Comparison of ENCODE assay signal across 1 cellular context in the genomic region with DNA sequence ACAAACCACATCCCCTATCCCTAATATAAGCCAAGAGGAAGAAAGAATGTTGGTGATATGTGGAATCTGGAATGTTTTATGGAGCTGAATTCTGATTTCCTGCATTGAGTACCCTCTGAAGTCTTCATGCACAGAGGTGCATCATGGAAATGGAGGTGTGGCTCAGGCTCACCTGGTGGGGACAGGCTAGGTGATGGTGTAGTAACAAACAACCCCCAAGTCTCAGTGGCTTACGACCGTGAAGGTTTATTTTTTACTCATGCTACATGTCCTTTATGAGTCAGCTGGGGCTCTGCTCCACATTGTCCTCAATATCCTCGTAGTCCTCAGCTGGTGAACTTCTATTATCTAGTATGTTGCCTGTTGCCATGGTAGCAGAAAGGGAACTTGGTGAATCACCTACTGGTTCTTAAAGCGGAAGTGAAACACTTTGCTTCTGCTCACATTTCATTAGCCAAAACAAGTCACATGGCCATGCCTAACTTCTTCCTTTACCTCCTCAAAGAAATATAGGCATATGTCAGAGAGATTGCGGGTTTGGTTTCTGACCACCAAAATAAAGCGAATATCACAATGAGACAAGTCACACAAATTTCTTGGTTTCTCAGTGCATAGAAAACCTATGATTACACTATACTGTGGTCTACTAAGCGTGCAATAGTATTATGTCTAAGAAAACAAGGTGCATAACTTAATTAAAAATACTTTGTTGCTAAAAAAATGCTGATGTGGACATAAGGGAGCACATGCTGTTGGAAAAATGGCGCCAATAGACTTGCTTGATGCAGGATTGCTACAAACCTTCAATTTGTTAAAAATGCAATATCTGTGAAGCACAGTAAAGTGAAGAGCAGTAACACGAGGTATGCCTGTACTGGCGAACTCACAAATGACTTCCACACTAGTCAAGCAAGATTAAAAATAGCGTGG.
TF ChIP-seq lines count a peak whose summit lies in the region.

A gene with protein sequence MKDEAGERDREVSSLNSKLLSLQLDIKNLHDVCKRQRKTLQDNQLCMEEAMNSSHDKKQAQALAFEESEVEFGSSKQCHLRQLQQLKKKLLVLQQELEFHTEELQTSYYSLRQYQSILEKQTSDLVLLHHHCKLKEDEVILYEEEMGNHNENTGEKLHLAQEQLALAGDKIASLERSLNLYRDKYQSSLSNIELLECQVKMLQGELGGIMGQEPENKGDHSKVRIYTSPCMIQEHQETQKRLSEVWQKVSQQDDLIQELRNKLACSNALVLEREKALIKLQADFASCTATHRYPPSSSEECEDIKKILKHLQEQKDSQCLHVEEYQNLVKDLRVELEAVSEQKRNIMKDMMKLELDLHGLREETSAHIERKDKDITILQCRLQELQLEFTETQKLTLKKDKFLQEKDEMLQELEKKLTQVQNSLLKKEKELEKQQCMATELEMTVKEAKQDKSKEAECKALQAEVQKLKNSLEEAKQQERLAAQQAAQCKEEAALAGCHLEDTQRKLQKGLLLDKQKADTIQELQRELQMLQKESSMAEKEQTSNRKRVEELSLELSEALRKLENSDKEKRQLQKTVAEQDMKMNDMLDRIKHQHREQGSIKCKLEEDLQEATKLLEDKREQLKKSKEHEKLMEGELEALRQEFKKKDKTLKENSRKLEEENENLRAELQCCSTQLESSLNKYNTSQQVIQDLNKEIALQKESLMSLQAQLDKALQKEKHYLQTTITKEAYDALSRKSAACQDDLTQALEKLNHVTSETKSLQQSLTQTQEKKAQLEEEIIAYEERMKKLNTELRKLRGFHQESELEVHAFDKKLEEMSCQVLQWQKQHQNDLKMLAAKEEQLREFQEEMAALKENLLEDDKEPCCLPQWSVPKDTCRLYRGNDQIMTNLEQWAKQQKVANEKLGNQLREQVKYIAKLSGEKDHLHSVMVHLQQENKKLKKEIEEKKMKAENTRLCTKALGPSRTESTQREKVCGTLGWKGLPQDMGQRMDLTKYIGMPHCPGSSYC (minus strand): TSS at position 51 of the 930 bp plus-strand sequence. CDS start 947 bp downstream, outside the sequence.

TF ChIP-seq in GM12878, 131 proteins besides CTCF, POLR2A, EP300 and RAD21 (continues in another document):
- TF ChIP-seq GATAD2B (conservative IDR thresholded peaks at IDR 0.05; ENCODE audit: low read depth) (peak; percentile 54; the same call in 1 of the 2 replicates), TAF1 (IDR thresholded peaks at IDR 0.05; ENCODE audit: borderline replicate concordance, low read depth, low read length) (no peak), RELA (IDR thresholded peaks at IDR 0.05; ENCODE audit: borderline replicate concordance, partially characterized antibody) (no peak), ZBTB33 (IDR thresholded peaks at IDR 0.05) (no peak), PKNOX1 (IDR thresholded peaks at IDR 0.05) (peak; percentile 44), JUNB (IDR thresholded peaks at IDR 0.05) (peak; percentile 89), ZNF217 (IDR thresholded peaks at IDR 0.05) (peak; percentile 69; the same call in 1 of the 2 replicates), TBL1XR1 (IDR thresholded peaks at IDR 0.05; ENCODE audit: low read depth, low read length) (no peak), PAX8 (IDR thresholded peaks at IDR 0.05) (no peak), ZNF592 (IDR thresholded peaks at IDR 0.05) (no peak), BCL11A (IDR thresholded peaks at IDR 0.05; ENCODE audit: low read depth, low read length) (peak; percentile 67; the same call in 1 of the 2 replicates), SMAD5 (IDR thresholded peaks at IDR 0.05; ENCODE audit: low read depth) (no peak), YY1 (IDR thresholded peaks at IDR 0.05; ENCODE audit: low read depth, low read length) (no peak), MEF2A (IDR thresholded peaks at IDR 0.05; ENCODE audit: insufficient read depth, low read depth, low read length) (0 out of 2 replicates have a peak, but pooled peaks have one; percentile 21), ETV6 (conservative IDR thresholded peaks at IDR 0.05 in 1 of 2, IDR thresholded peaks at IDR 0.05 in 1 of 2; ENCODE audit: borderline replicate concordance in 1 of 2, low read depth in 1 of 2) (0 out of 4 replicates have a peak, but pooled peaks of 1 of the 2 experiments have one; percentile 8), GABPA (IDR thresholded peaks at IDR 0.05; ENCODE audit: low read depth) (no peak), BMI1 (IDR thresholded peaks at IDR 0.05; ENCODE audit: borderline replicate concordance) (peak; percentile 98), PAX5 (IDR thresholded peaks at IDR 0.05; ENCODE audit: borderline replicate concordance, low read depth, low read length) (peak; percentile 79; the same call in 1 of the 2 replicates), SMARCA5 (IDR thresholded peaks at IDR 0.05) (0 out of 2 replicates have a peak, but pooled peaks have one; percentile 37), CBX5 (IDR thresholded peaks at IDR 0.05; ENCODE audit: low read depth) (peak; percentile 91), HCFC1 (IDR thresholded peaks at IDR 0.05; ENCODE audit: low read length) (no peak), IKZF2 (IDR thresholded peaks at IDR 0.05) (peak; percentile 71 to 72), POLR2AphosphoS5 (IDR thresholded peaks at IDR 0.05; ENCODE audit: low read length) (no peak), SREBF2 (IDR thresholded peaks at IDR 0.05; ENCODE audit: low read length) (no peak), NFYA (IDR thresholded peaks at IDR 0.05; ENCODE audit: borderline replicate concordance, low read depth, low read length) (no peak), POU2F2 (IDR thresholded peaks at IDR 0.05; ENCODE audit: borderline replicate concordance, low read depth, low read length) (peak; percentile 43; the same call in 1 of the 3 replicates), EGR1 (IDR thresholded peaks at IDR 0.05; ENCODE audit: borderline replicate concordance in 1 of 2, low read depth in 2 of 2, low read length in 2 of 2) (no peak), KLF5 (IDR thresholded peaks at IDR 0.05; ENCODE audit: partially characterized antibody) (no peak), CBFB (IDR thresholded peaks at IDR 0.05; ENCODE audit: low read depth) (no peak), JUND (IDR thresholded peaks at IDR 0.05; ENCODE audit: low read depth, low read length) (peak; percentile 67; the same call in 1 of the 2 replicates), STAT1 (conservative IDR thresholded peaks at IDR 0.05) (no peak), SRF (IDR thresholded peaks at IDR 0.05; ENCODE audit: low read depth in 2 of 2, low read length in 2 of 2) (no peak), ZZZ3 (IDR thresholded peaks at IDR 0.05; ENCODE audit: control insufficient read depth, insufficient read length, low read depth) (no peak)
- TF ChIP-seq, protein P1, sequence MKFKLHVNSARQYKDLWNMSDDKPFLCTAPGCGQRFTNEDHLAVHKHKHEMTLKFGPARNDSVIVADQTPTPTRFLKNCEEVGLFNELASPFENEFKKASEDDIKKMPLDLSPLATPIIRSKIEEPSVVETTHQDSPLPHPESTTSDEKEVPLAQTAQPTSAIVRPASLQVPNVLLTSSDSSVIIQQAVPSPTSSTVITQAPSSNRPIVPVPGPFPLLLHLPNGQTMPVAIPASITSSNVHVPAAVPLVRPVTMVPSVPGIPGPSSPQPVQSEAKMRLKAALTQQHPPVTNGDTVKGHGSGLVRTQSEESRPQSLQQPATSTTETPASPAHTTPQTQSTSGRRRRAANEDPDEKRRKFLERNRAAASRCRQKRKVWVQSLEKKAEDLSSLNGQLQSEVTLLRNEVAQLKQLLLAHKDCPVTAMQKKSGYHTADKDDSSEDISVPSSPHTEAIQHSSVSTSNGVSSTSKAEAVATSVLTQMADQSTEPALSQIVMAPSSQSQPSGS (IDR thresholded peaks at IDR 0.05; ENCODE audit: low read length), result peak; percentile 38
- TF ChIP-seq, protein P2, sequence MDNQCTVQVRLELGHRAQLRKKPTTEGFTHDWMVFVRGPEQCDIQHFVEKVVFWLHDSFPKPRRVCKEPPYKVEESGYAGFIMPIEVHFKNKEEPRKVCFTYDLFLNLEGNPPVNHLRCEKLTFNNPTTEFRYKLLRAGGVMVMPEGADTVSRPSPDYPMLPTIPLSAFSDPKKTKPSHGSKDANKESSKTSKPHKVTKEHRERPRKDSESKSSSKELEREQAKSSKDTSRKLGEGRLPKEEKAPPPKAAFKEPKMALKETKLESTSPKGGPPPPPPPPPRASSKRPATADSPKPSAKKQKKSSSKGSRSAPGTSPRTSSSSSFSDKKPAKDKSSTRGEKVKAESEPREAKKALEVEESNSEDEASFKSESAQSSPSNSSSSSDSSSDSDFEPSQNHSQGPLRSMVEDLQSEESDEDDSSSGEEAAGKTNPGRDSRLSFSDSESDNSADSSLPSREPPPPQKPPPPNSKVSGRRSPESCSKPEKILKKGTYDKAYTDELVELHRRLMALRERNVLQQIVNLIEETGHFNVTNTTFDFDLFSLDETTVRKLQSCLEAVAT (IDR thresholded peaks at IDR 0.05), result peak; percentile 72; the same call in 1 of the 2 replicates
- TF ChIP-seq, protein P3, sequence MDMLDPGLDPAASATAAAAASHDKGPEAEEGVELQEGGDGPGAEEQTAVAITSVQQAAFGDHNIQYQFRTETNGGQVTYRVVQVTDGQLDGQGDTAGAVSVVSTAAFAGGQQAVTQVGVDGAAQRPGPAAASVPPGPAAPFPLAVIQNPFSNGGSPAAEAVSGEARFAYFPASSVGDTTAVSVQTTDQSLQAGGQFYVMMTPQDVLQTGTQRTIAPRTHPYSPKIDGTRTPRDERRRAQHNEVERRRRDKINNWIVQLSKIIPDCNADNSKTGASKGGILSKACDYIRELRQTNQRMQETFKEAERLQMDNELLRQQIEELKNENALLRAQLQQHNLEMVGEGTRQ (IDR thresholded peaks at IDR 0.05; ENCODE audit: borderline replicate concordance, low read depth, low read length), result peak; percentile 86
- TF ChIP-seq, protein P4, sequence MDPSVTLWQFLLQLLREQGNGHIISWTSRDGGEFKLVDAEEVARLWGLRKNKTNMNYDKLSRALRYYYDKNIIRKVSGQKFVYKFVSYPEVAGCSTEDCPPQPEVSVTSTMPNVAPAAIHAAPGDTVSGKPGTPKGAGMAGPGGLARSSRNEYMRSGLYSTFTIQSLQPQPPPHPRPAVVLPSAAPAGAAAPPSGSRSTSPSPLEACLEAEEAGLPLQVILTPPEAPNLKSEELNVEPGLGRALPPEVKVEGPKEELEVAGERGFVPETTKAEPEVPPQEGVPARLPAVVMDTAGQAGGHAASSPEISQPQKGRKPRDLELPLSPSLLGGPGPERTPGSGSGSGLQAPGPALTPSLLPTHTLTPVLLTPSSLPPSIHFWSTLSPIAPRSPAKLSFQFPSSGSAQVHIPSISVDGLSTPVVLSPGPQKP (IDR thresholded peaks at IDR 0.05; ENCODE audit: low read depth, low read length), result no peak
